Comparison of ENCODE assay signal across 34 cellular contexts in the genomic region with DNA sequence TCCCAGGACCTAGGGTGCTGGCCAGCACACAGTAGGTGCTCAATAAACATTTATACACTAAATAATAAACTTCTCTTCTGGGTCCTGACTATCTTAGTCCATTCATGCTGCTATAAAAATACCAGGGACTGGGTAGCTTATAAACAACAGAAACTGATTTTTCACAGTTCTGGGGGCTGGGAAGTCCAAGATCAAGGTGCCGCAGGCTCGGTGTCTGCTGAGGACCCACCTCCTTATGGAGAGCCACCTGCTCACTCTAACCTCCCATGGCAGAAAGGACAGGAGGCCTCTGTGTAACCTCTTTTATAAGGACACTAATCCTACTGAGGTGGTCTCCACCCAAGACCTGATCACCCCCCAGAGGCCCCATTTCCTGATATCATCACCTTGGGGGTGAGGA.
DNase-seq lines count a peak whose midpoint lies in the region; ATAC-seq, FAIRE-seq and TF ChIP-seq lines count a peak whose summit lies in the region.
"Had no signal": no experiment of that assay in that cellular context is flagged by ENCODE, and none has a peak within 500 bp of the region (broad histone marks: within the 10 kb centered on the region; RNA-seq: fewer than 3 reads in every experiment).

No MANE protein-coding gene starts in this region.

- POLR2A ChIA-PET in HepG2 (lab: Yijun Ruan, JAX): no interaction called here

- H4K20me1 ChIP-seq in HepG2 (ENCODE audit: insufficient read depth, low read length): peaks cover 5% of the 10 kb centered on the region; the same call in 1 of the 2 replicates
- no peaks in the 10 kb centered on the region for H4K20me1 ChIP-seq in BLaER1 treated with 17β-estradiol and CSF1 and Interleukin-3, amounts not matched to agents 10 nM and 100 nM
- H4K20me1 ChIP-seq: BLaER1 had no signal

- no peak for TF ChIP-seq RAD21 in HepG2 (CRISPR knock-in tag; IDR thresholded peaks at IDR 0.05)

- TF ChIP-seq EP300 in HepG2 (IDR thresholded peaks at IDR 0.05; ENCODE audit: low read depth in 2 of 2, low read length in 2 of 2) (no peak), HepG2 (CRISPR knock-in tag; IDR thresholded peaks at IDR 0.05; ENCODE audit: borderline replicate concordance) (no peak)

- DNase-seq in HepG2 (ENCODE audit: low spot score): no peak
- DNase-seq in right lobe of liver: no peak
- DNase-seq in kidney: peak; percentile 0
- no peak for DNase-seq in osteocyte (ENCODE audit: extremely low spot score, unreplicated experiment)
- DNase-seq in natural killer cell: no peak
- DNase-seq: 8988T; ACHN; AML-193; BE2C; C1 segment of cervical spinal cord; Caco-2; Calu3; CD4-positive, alpha-beta memory T cell; CD4-positive, alpha-beta T cell; CD4-positive, CD25-positive, alpha-beta regulatory T cell; CD8-positive, alpha-beta memory T cell; CD8-positive, alpha-beta T cell; COR-L47; DMS 273 treated with DMSO at 0.1 percent for 48 hours; DMS153; DMS53; DMS79; DMS79 treated with DMSO at 0.1 percent for 48 hours; DND-41; EL had no signal

- no peak overlapping the region for H3K27ac ChIP-seq in HepG2 (ENCODE audit: extremely low read length, insufficient read depth, low read length)
- no peak overlapping the region for H3K27ac ChIP-seq in right lobe of liver
- H3K27ac ChIP-seq in BLaER1 treated with 17β-estradiol and CSF1 and Interleukin-3, amounts not matched to agents 10 nM and 100 nM: peak overlapping the region in 7 of 11 experiments; percentile 81 to 92 (median 87); a peak in 8 of 22 replicates
- H3K27ac ChIP-seq in kidney (ENCODE audit: low read depth in 2 of 2, low read length in 2 of 2): no peak overlapping the region
- H3K27ac ChIP-seq: 22Rv1, A549, BLaER1, C4-2B had no signal

- no peak overlapping the region for H3K4me3 Mint-ChIP-seq in osteocyte (ENCODE audit: unreplicated experiment)
- no peak overlapping the region for H3K4me3 Mint-ChIP-seq in natural killer cell
- H3K4me3 Mint-ChIP-seq: B cell; CD14-positive monocyte; CD4-positive, alpha-beta T cell; CD4-positive, CD25-positive, alpha-beta regulatory T cell; CD8-positive, alpha-beta T cell had no signal

- FAIRE-seq in HepG2 (lab: Jason Lieb, UNC) (no peak), kidney (lab: Jason Lieb, UNC) (no peak)
- FAIRE-seq: A204.1, A549, D721Med had no signal

- ATAC-seq in HepG2 (no peak), right lobe of liver (no peak), natural killer cell (no peak)
- ATAC-seq: A549; CD8-positive, alpha-beta T cell had no signal

- TF ChIP-seq CTCF in HepG2 (CRISPR knock-in tag; IDR thresholded peaks at IDR 0.05): no peak
- TF ChIP-seq CTCF in right lobe of liver (IDR thresholded peaks at IDR 0.05): no peak
- no peak for TF ChIP-seq CTCF in kidney (IDR thresholded peaks at IDR 0.05; ENCODE audit: borderline replicate concordance, extremely low read depth, insufficient read depth)
- TF ChIP-seq CTCF in osteocyte (IDR thresholded peaks at IDR 0.05): no peak
- TF ChIP-seq CTCF in natural killer cell (IDR thresholded peaks at IDR 0.05): no peak

- H3K27me3 ChIP-seq in HepG2 (ENCODE audit: control insufficient read depth in 1 of 2, insufficient read depth in 2 of 2, low read length in 2 of 2) (no peaks in the 10 kb centered on the region), right lobe of liver (no peaks in the 10 kb centered on the region)
- no peaks in the 10 kb centered on the region; a peak in 1 of 22 replicates for H3K27me3 ChIP-seq in BLaER1 treated with 17β-estradiol and CSF1 and Interleukin-3, amounts not matched to agents 10 nM and 100 nM
- H3K27me3 ChIP-seq: BE2C, BLaER1 had no signal

- H3K27me3 Mint-ChIP-seq in osteocyte (ENCODE audit: unreplicated experiment) (peaks cover 3% of the 10 kb centered on the region), natural killer cell (ENCODE audit: low read depth in 2 of 2) (peaks cover 0 to 14% of the 10 kb centered on the region in 2 donors)

- H3K27ac Mint-ChIP-seq in osteocyte (ENCODE audit: unreplicated experiment): no peak overlapping the region
- no peak overlapping the region for H3K27ac Mint-ChIP-seq in natural killer cell
- H3K27ac Mint-ChIP-seq: CD4-positive, alpha-beta T cell; CD8-positive, alpha-beta T cell had no signal

- no peaks in the 10 kb centered on the region for H3K36me3 ChIP-seq in HepG2 (replicated peaks in 1 of 2; ENCODE audit: control insufficient read depth in 1 of 2, insufficient read depth in 2 of 2, low read length in 2 of 2)
- H3K36me3 ChIP-seq in right lobe of liver: no peaks in the 10 kb centered on the region
- peaks cover 0 to 3% (median 0%) of the 10 kb centered on the region in 11 experiments; a peak in 1 of 22 replicates for H3K36me3 ChIP-seq in BLaER1 treated with 17β-estradiol and CSF1 and Interleukin-3, amounts not matched to agents 10 nM and 100 nM
- H3K36me3 ChIP-seq in kidney (ENCODE audit: control insufficient read depth in 1 of 2, insufficient read depth in 2 of 2, low read length in 2 of 2): no peaks in the 10 kb centered on the region
- H3K36me3 ChIP-seq: BE2C, BLaER1 had no signal

- no peak overlapping the region for H3K4me3 ChIP-seq in HepG2 (replicated peaks in 1 of 3; ENCODE audit: insufficient read depth in 1 of 3, low read depth in 2 of 3, low read length in 3 of 3)
- H3K4me3 ChIP-seq in right lobe of liver: no peak overlapping the region
- H3K4me3 ChIP-seq in BLaER1 treated with 17β-estradiol and CSF1 and Interleukin-3, amounts not matched to agents 10 nM and 100 nM: no peak overlapping the region
- no peak overlapping the region for H3K4me3 ChIP-seq in kidney (ENCODE audit: low read length in 2 of 2)
- H3K4me3 ChIP-seq: A549, BLaER1 had no signal

- intact Hi-C loops in HepG2 (cut with micrococcal nuclease; ENCODE audit: unreplicated experiment) (no loop called here), right lobe of liver (cut with DNase I) (no loop called here), kidney (cut with DNase I) (no loop called here), natural killer cell (cut with micrococcal nuclease) (no loop called here)

- H3K9me3 ChIP-seq in HepG2 (ENCODE audit: low read length) (no peaks in the 10 kb centered on the region), right lobe of liver (no peaks in the 10 kb centered on the region), kidney (ENCODE audit: control insufficient read depth in 1 of 2, low read length in 2 of 2) (peaks cover 0 to 7% of the 10 kb centered on the region in 2 donors)
- H3K9me3 ChIP-seq in BLaER1 treated with 17β-estradiol and CSF1 and Interleukin-3, amounts not matched to agents 10 nM and 100 nM (replicated peaks in 1 of 11): peaks cover 22 to 47% (median 32%) of the 10 kb centered on the region in 11 experiments
- H3K9me3 ChIP-seq: A549, BE2C, Caco-2 had no signal

- H3K9me3 Mint-ChIP-seq in osteocyte (ENCODE audit: unreplicated experiment) (no peaks in the 10 kb centered on the region), natural killer cell (no peaks in the 10 kb centered on the region)

- in situ Hi-C loops in HepG2 (cut with HindIII; ENCODE audit: extremely low pct_ligation_motif_present, low pct_unique_long_range_greater_than_20kb): no loop called here

- H3K9ac ChIP-seq in HepG2 (ENCODE audit: insufficient read depth, low read depth, low read length) (no peak overlapping the region), kidney (ENCODE audit: low read length in 2 of 2) (no peak overlapping the region)
- H3K9ac ChIP-seq in BLaER1 treated with 17β-estradiol and CSF1 and Interleukin-3, amounts not matched to agents 10 nM and 100 nM: no peak overlapping the region
- H3K9ac ChIP-seq: BLaER1 had no signal

- peaks cover 4% of the 10 kb centered on the region for H3K79me2 ChIP-seq in HepG2 (ENCODE audit: insufficient read depth, low read length)

- H3K4me1 Mint-ChIP-seq in osteocyte (ENCODE audit: unreplicated experiment) (peaks cover 6% of the 10 kb centered on the region), natural killer cell (peaks cover 12 to 18% of the 10 kb centered on the region in 2 donors)

- TF ChIP-seq POLR2A in HepG2 (IDR thresholded peaks at IDR 0.05; ENCODE audit: insufficient read depth in 1 of 2, low read depth in 2 of 2, low read length in 2 of 2) (no peak), right lobe of liver (IDR thresholded peaks at IDR 0.05) (no peak)

- BruUV-seq in HepG2 (replicated peaks; lab: Mats Ljungman, UMichigan): no TSS peak

- CTCF ChIA-PET in HepG2 (lab: Yijun Ruan, JAX; ENCODE audit: low intra/inter-chr PET ratio, low total read pairs): no interaction called here

- no peaks in the 10 kb centered on the region for H3K36me3 Mint-ChIP-seq in osteocyte (ENCODE audit: unreplicated experiment)
- H3K36me3 Mint-ChIP-seq in natural killer cell: no peaks in the 10 kb centered on the region
- H3K36me3 Mint-ChIP-seq: CD4-positive, alpha-beta memory T cell; CD4-positive, CD25-positive, alpha-beta regulatory T cell; CD8-positive, alpha-beta T cell had no signal

- H2AFZ ChIP-seq in HepG2 (ENCODE audit: low read length): no peak overlapping the region

- H3K4me2 ChIP-seq in HepG2 (ENCODE audit: low read depth, low read length): no peak overlapping the region
- H3K4me2 ChIP-seq in BLaER1 treated with 17β-estradiol and CSF1 and Interleukin-3, amounts not matched to agents 10 nM and 100 nM: peak overlapping the region in 6 of 11 experiments; percentile 90 to 97 (median 95); a peak in 5 of 22 replicates
- H3K4me2 ChIP-seq: A549 had no signal

- H3K4me1 ChIP-seq in HepG2 (ENCODE audit: insufficient read depth, low read length): peaks cover 42% of the 10 kb centered on the region
- no peaks in the 10 kb centered on the region for H3K4me1 ChIP-seq in right lobe of liver
- H3K4me1 ChIP-seq in BLaER1 treated with 17β-estradiol and CSF1 and Interleukin-3, amounts not matched to agents 10 nM and 100 nM: peaks cover 40 to 67% (median 58%) of the 10 kb centered on the region in 10 experiments
- no peaks in the 10 kb centered on the region for H3K4me1 ChIP-seq in kidney (ENCODE audit: control insufficient read depth in 1 of 2, insufficient read depth in 1 of 2, low read depth in 1 of 2, low read length in 2 of 2)
- H3K4me1 ChIP-seq: A549, BE2C, Caco-2 had no signal

- 90% methylated on average over 2 of the region's 2 CpGs for WGBS in HepG2 (ENCODE audit: low lambda C conversion rate)
- WGBS in right lobe of liver (ENCODE audit: insufficient coverage, low coverage, low lambda C conversion rate, missing lambda C conversion rate): no CpG with 5 or more reads among the region's 2 CpGs

TF ChIP-seq in HepG2, 621 proteins besides CTCF, POLR2A, EP300 and RAD21 (continues in another document):
- no peak for TF ChIP-seq HNRNPL (IDR thresholded peaks at IDR 0.05; ENCODE audit: low read depth, low read length)
- peak; percentile 96 for TF ChIP-seq ZNF564 (CRISPR knock-in tag; IDR thresholded peaks at IDR 0.05)
- no peak for TF ChIP-seq ZNF746 (CRISPR knock-in tag; IDR thresholded peaks at IDR 0.05)
- TF ChIP-seq THYN1 (CRISPR knock-in tag; IDR thresholded peaks at IDR 0.05; ENCODE audit: borderline replicate concordance, low read depth): no peak

Comparison
In these comparisons a context has a peak if more than half of its experiments do, and no peak if none do; other contexts are left out.
1. H3K27ac ChIP-seq: peak in BLaER1 treated with 17β-estradiol and CSF1 and Interleukin-3, amounts not matched to agents 10 nM and 100 nM (7 of 11); none in HepG2 (single experiment), right lobe of liver (0 of 3) and kidney (0 of 2).